In the genomic region with DNA sequence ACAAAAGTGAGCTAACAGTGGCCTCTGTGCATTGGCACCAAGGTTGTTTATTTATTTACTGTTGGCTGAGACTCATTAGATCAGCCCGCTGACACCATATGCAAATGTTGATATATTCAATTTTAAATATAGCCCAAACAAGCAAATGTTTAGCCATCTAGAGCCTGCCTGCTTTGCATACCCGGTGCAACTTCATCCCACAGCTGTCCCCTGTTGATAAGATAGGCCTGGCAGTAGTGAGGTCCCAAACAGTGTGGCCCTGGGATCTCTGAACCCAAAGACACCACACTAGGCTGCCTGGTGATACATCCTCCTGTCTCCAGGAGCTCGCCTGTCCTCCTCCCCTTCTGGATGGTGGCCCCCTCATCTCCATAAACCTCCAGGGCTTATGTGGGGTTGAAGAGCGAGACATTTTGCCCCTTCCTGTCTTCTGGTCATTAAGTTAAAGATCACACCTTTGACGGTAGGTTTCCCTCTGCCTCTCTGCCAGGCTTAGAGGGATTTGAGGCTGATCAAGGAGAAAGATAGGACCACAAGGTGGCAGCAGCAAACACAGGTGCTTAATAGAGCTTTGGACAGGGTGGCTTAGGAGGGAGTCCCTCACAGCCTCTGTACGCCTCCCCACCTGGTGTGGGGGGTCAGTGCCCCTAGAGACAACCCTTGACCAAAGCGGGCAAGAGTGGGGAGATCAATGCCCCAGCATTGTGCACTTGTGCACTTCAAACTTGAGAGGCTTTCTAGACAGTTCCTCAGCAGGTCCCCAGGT, we compare ENCODE assay signal across 9 cellular contexts. TPM values are rescaled to one million over a fixed set of nuclear protein-coding genes. Genes with fewer than 3 reads are reported as not detected.
DNase-seq lines count a peak whose midpoint lies in the region; ATAC-seq and TF ChIP-seq lines count a peak whose summit lies in the region.
"Had no signal": no experiment of that assay in that cellular context is flagged by ENCODE, and none has a peak within 500 bp of the region (broad histone marks: within the 10 kb centered on the region; RNA-seq: fewer than 3 reads in every experiment).

No MANE protein-coding gene starts in this region.

- peak; percentile 34 for TF ChIP-seq CTCF in HFF-Myc (IDR thresholded peaks at IDR 0.05; ENCODE audit: low read depth, low read length, missing control alignments)

- DNase-seq in NCI-H2107 (lab: John Stamatoyannopoulos, UW) (peak; percentile 16), NCI-H2107 treated with DMSO at 0.1 percent for 48 hours (lab: John Stamatoyannopoulos, UW; ENCODE audit: unreplicated experiment) (no peak), HFF-Myc (ENCODE audit: extremely low read depth, low read depth) (no peak), RPMI7951 (ENCODE audit: low read depth) (peak; percentile 6), non-pigmented ciliary epithelial cell (ENCODE audit: low read depth) (peak; percentile 3), mucosa of gallbladder (ENCODE audit: low spot score) (no peak)
- peak; percentile 9 for DNase-seq in central memory CD4-positive, alpha-beta T cell

- no peak for ATAC-seq in GM19397 (IDR thresholded peaks at IDR 0.05; ENCODE audit: unreplicated experiment)

- H3K4me3 ChIP-seq in HFF-Myc (replicated peaks; ENCODE audit: low read depth, low read length): no peak overlapping the region
- H3K4me3 ChIP-seq: BLaER1 had no signal

RNA-seq across cellular contexts. Expression of gene MYO5B, which starts 23.7 kb away (rescaled TPM):
- total RNA-seq in RPMI7951 (2014; rRNA removed; shearing (Covaris generic)): under 0.01 and 0.36 TPM in 2 replicates
- 63.1 TPM for total RNA-seq in mucosa of gallbladder

RNA-seq across cellular contexts. Expression of gene CFAP53, which starts 47.7 kb away (rescaled TPM):
- total RNA-seq in RPMI7951 (2014; rRNA removed; shearing (Covaris generic)): 0.36 and 0.68 TPM in 2 replicates
- total RNA-seq in mucosa of gallbladder: 1.5 TPM

Comparison
In these comparisons a context has a peak if more than half of its experiments do, and no peak if none do; other contexts are left out.
1. DNase-seq: peak in NCI-H2107 (single experiment), RPMI7951 (single experiment), central memory CD4-positive, alpha-beta T cell (single experiment) and non-pigmented ciliary epithelial cell (single experiment); none in NCI-H2107 treated with DMSO at 0.1 percent for 48 hours (single experiment), HFF-Myc (single experiment) and mucosa of gallbladder (single experiment).
2. RNA of gene MYO5B, which starts 23.7 kb away (total RNA-seq): 63.1 TPM in mucosa of gallbladder (single experiment); under 0.01 to 0.36 TPM in RPMI7951; every median in the first group is over 10 times any median in the second.